11 cellular contexts compared by ENCODE assay signal in genomic region chr7:140899883-140900282, GRCh38. TPM values are rescaled to one million over a fixed set of nuclear protein-coding genes. Genes with fewer than 3 reads are reported as not detected.
DNase-seq lines count a peak whose midpoint lies in the region; ATAC-seq, FAIRE-seq and TF ChIP-seq lines count a peak whose summit lies in the region.
"Had no signal": no experiment of that assay in that cellular context is flagged by ENCODE, and none has a peak within 500 bp of the region (broad histone marks: within the 10 kb centered on the region; RNA-seq: fewer than 3 reads in every experiment).

No MANE protein-coding gene starts in this region.

- peak; percentile 69 for DNase-seq in DMS 273 (lab: John Stamatoyannopoulos, UW; ENCODE audit: unreplicated experiment)
- peak; percentile 21 for DNase-seq in HEK293T (ENCODE audit: extremely low spot score)
- peak; percentile 38 for DNase-seq in WERI-Rb-1
- peak; percentile 5 for DNase-seq in HepG2 (ENCODE audit: low spot score)
- no peak for DNase-seq in foreskin keratinocyte
- DNase-seq in activated CD8-positive, alpha-beta memory T cell treated with anti-CD3 and anti-CD28 coated beads, Interleukin-2, amount 50 U/mL, for 48 hours: no peak
- DNase-seq in NCI-H2107 (lab: John Stamatoyannopoulos, UW): no peak
- DNase-seq in CD4-positive, alpha-beta T cell: no peak
- DNase-seq: gastrocnemius medialis, GM23248 had no signal

- H3K27me3 Mint-ChIP-seq in CD4-positive, alpha-beta T cell: no peaks in the 10 kb centered on the region

- POLR2A ChIA-PET in HEK293T (lab: Yijun Ruan, JAX) (no interaction called here), HepG2 (lab: Yijun Ruan, JAX) (no interaction called here)
- POLR2A ChIA-PET in CD4-positive, alpha-beta T cell (lab: Charles Lee): interaction anchor here (0.9 kb wide), 1 partner anchor 9 kb away, joined by 3 read pairs; no protein-coding TSS in a partner anchor

- H3K9me3 Mint-ChIP-seq in CD4-positive, alpha-beta T cell: peaks cover 7% of the 10 kb centered on the region

- H3K27me3 ChIP-seq in WERI-Rb-1 (ENCODE audit: insufficient read depth, low read depth, severe bottlenecking) (no peaks in the 10 kb centered on the region), HepG2 (ENCODE audit: control insufficient read depth in 1 of 2, insufficient read depth in 2 of 2, low read length in 2 of 2) (no peaks in the 10 kb centered on the region), foreskin keratinocyte (no peaks in the 10 kb centered on the region)
- no peaks in the 10 kb centered on the region for H3K27me3 ChIP-seq in CD4-positive, alpha-beta T cell (ENCODE audit: control insufficient read depth, insufficient read depth, low read length)
- H3K27me3 ChIP-seq: gastrocnemius medialis had no signal

- 89% methylated on average over 1 of the region's 1 CpG for WGBS in HepG2 (ENCODE audit: low lambda C conversion rate)

- no peak overlapping the region for H3K27ac Mint-ChIP-seq in CD4-positive, alpha-beta T cell

- H3K4me1 ChIP-seq in HepG2 (ENCODE audit: insufficient read depth, low read length): peaks cover 22% of the 10 kb centered on the region
- no peaks in the 10 kb centered on the region for H3K4me1 ChIP-seq in foreskin keratinocyte
- H3K4me1 ChIP-seq: gastrocnemius medialis had no signal

- H3K9me3 ChIP-seq in WERI-Rb-1 (ENCODE audit: severe bottlenecking) (no peaks in the 10 kb centered on the region), HepG2 (ENCODE audit: low read length) (no peaks in the 10 kb centered on the region)
- H3K9me3 ChIP-seq in CD4-positive, alpha-beta T cell (ENCODE audit: control insufficient read depth, low read length): no peaks in the 10 kb centered on the region
- H3K9me3 ChIP-seq: gastrocnemius medialis had no signal

- no peak for FAIRE-seq in HepG2 (lab: Jason Lieb, UNC)

- peak; percentile 30; the same call in 1 of the 2 replicates for TF ChIP-seq CTCF in WERI-Rb-1 (IDR thresholded peaks at IDR 0.05; ENCODE audit: low read depth, low read length)
- TF ChIP-seq CTCF in HepG2 (CRISPR knock-in tag; IDR thresholded peaks at IDR 0.05): no peak
- no peak for TF ChIP-seq CTCF in foreskin keratinocyte (conservative IDR thresholded peaks at IDR 0.05)
- no peak for TF ChIP-seq CTCF in CD4-positive, alpha-beta T cell (IDR thresholded peaks at IDR 0.05)

- TF ChIP-seq RAD21 in HepG2 (CRISPR knock-in tag; IDR thresholded peaks at IDR 0.05): no peak

- BruUV-seq in HepG2 (replicated peaks; lab: Mats Ljungman, UMichigan): no TSS peak

- peaks cover 58% of the 10 kb centered on the region for H3K79me2 ChIP-seq in HepG2 (ENCODE audit: insufficient read depth, low read length)

- ATAC-seq in HepG2: peak; percentile 56; the same call in 2 of the 3 replicates
- ATAC-seq in foreskin keratinocyte: no peak
- ATAC-seq in CD4-positive, alpha-beta T cell (ENCODE audit: poor library complexity): no peak
- ATAC-seq: gastrocnemius medialis had no signal

- H3K36me3 ChIP-seq in WERI-Rb-1 (no peaks in the 10 kb centered on the region), HepG2 (replicated peaks in 1 of 2; ENCODE audit: control insufficient read depth in 1 of 2, insufficient read depth in 2 of 2, low read length in 2 of 2) (no peaks in the 10 kb centered on the region; a peak in 1 of 5 replicates)
- H3K36me3 ChIP-seq: gastrocnemius medialis had no signal

- no peak overlapping the region for H3K4me2 ChIP-seq in HepG2 (ENCODE audit: low read depth, low read length)

- in situ Hi-C loops in HepG2 (cut with HindIII; ENCODE audit: extremely low pct_ligation_motif_present, low pct_unique_long_range_greater_than_20kb): no loop called here

- H3K4me3 ChIP-seq in WERI-Rb-1 (ENCODE audit: low read depth, low read length): no peak overlapping the region
- H3K4me3 ChIP-seq in HepG2 (replicated peaks in 1 of 3; ENCODE audit: insufficient read depth in 1 of 3, low read depth in 2 of 3, low read length in 3 of 3): no peak overlapping the region
- H3K4me3 ChIP-seq: coronary artery, gastrocnemius medialis, GM23248 had no signal

- H4K20me1 ChIP-seq in HepG2 (ENCODE audit: insufficient read depth, low read length): peaks cover 3% of the 10 kb centered on the region; the same call in 1 of the 2 replicates

- TF ChIP-seq EP300 in HepG2 (IDR thresholded peaks at IDR 0.05; ENCODE audit: low read depth in 2 of 2, low read length in 2 of 2) (no peak), HepG2 (CRISPR knock-in tag; IDR thresholded peaks at IDR 0.05; ENCODE audit: borderline replicate concordance) (no peak)

- no peak overlapping the region for H3K27ac ChIP-seq in WERI-Rb-1
- no peak overlapping the region for H3K27ac ChIP-seq in HepG2 (ENCODE audit: extremely low read length, insufficient read depth, low read length)
- H3K27ac ChIP-seq in foreskin keratinocyte: no peak overlapping the region
- H3K27ac ChIP-seq in CD4-positive, alpha-beta T cell (ENCODE audit: low read depth, low read length): no peak overlapping the region
- H3K27ac ChIP-seq: coronary artery, gastrocnemius medialis, GM23248 had no signal

- H3K4me1 Mint-ChIP-seq in CD4-positive, alpha-beta T cell (ENCODE audit: low read depth): peaks cover 85% of the 10 kb centered on the region

- no peak for TF ChIP-seq POLR2A in HepG2 (IDR thresholded peaks at IDR 0.05; ENCODE audit: insufficient read depth in 1 of 2, low read depth in 2 of 2, low read length in 2 of 2)

- CTCF ChIA-PET in HEK293T (lab: Yijun Ruan, JAX) (interaction anchor here (0.9 kb wide), 1 partner anchor 88 kb away, joined by 5 read pairs; no protein-coding TSS in a partner anchor), HepG2 (lab: Yijun Ruan, JAX; ENCODE audit: low intra/inter-chr PET ratio, low total read pairs) (no interaction called here)
- CTCF ChIA-PET in CD4-positive, alpha-beta T cell (lab: Charles Lee): no interaction called here

- H3K36me3 Mint-ChIP-seq in CD4-positive, alpha-beta T cell (ENCODE audit: low read depth): peaks cover 4% of the 10 kb centered on the region

- H3K4me3 Mint-ChIP-seq in CD4-positive, alpha-beta T cell: no peak overlapping the region

- H2AFZ ChIP-seq in HepG2 (ENCODE audit: low read length): no peak overlapping the region
- H2AFZ ChIP-seq: GM23248 had no signal

- H3K9ac ChIP-seq in HepG2 (ENCODE audit: insufficient read depth, low read depth, low read length): no peak overlapping the region
- H3K9ac ChIP-seq: GM23248 had no signal

- intact Hi-C loops in HepG2 (cut with micrococcal nuclease; ENCODE audit: unreplicated experiment): no loop called here
- intact Hi-C loops in CD4-positive, alpha-beta T cell (cut with DNase I, micrococcal nuclease): no loop called here

TF ChIP-seq in HEK293T, 16 proteins besides CTCF, POLR2A, EP300 and RAD21 (continues in another document):
- TF ChIP-seq SP1 (IDR thresholded peaks at IDR 0.05) (no peak), TARDBP (IDR thresholded peaks at IDR 0.05) (no peak), PKNOX1 (IDR thresholded peaks at IDR 0.05) (no peak), ELF4 (IDR thresholded peaks at IDR 0.05) (no peak), BHLHE40 (IDR thresholded peaks at IDR 0.05; ENCODE audit: borderline replicate concordance) (no peak)

TF ChIP-seq in HepG2, 621 proteins besides CTCF, POLR2A, EP300 and RAD21:
- TF ChIP-seq NR2F1 (CRISPR knock-in tag; IDR thresholded peaks at IDR 0.05): no peak
TF ChIP-seq in HepG2: peak in this region for 0.

RNA-seq across cellular contexts. Expression of gene BRAF, which starts 24.8 kb away (rescaled TPM):
- 13.4 and 14.0 TPM in 2 replicates for total RNA-seq in HepG2 (2016; rRNA removed; fragmentation: Illumina TruSeq; extraction: Trizol)
- total RNA-seq in HepG2 (2016; cell fraction: cytosol; rRNA removed; fragmentation: Illumina TruSeq; extraction: Trizol; ENCODE audit: low read depth): 22.5 and 25.2 TPM in 2 replicates
- 12.1 and 13.9 TPM in 2 replicates for total RNA-seq in HepG2 (2016; cell fraction: insoluble cytoplasmic fraction; rRNA removed; fragmentation: Illumina TruSeq; extraction: Trizol)
- total RNA-seq in HepG2 (2016; cell fraction: membrane; rRNA removed; fragmentation: Illumina TruSeq; extraction: Trizol): 14.4 and 19.6 TPM in 2 replicates
- 33.7 and 34.1 TPM in 2 replicates for total RNA-seq in HepG2 (2016; cell fraction: nucleus; rRNA removed; fragmentation: Illumina TruSeq; extraction: Trizol)
- 10.1 and 12.5 TPM in 2 replicates for polyA plus RNA-seq in HepG2 (2011; rRNA removed)
- polyA plus RNA-seq in HepG2 (2011; cell fraction: cytosol; rRNA removed): 5.2 and 8.2 TPM in 2 replicates
- polyA plus RNA-seq in HepG2 (2011; cell fraction: nucleus; rRNA removed): 11.9 and 15.4 TPM in 2 replicates
- 7.5 and 9.3 TPM in 2 replicates for polyA plus RNA-seq in HepG2 (2012)
- polyA plus RNA-seq in HepG2 (2016; cell fraction: cytosol; fragmentation: Illumina TruSeq; extraction: Trizol; ENCODE audit: low read depth): 2.9 and 3.9 TPM in 2 replicates
- 7.0 and 8.0 TPM in 2 replicates for polyA plus RNA-seq in HepG2 (2016; cell fraction: insoluble cytoplasmic fraction; fragmentation: Illumina TruSeq; extraction: Trizol; ENCODE audit: low read depth)
- polyA plus RNA-seq in HepG2 (2016; cell fraction: membrane; fragmentation: Illumina TruSeq; extraction: Trizol; ENCODE audit: low read depth): 4.3 and 6.0 TPM in 2 replicates
- polyA plus RNA-seq in HepG2 (2016; cell fraction: nucleus; fragmentation: Illumina TruSeq; extraction: Trizol; ENCODE audit: insufficient read depth, low read depth): 12.8 and 14.4 TPM in 2 replicates
- 23.3 and 34.0 TPM in 2 replicates for polyA minus RNA-seq in HepG2 (2011; rRNA and poly(A)+ RNA removed; ENCODE audit: low replicate concordance)
- 20.0 and 26.5 TPM in 2 replicates for polyA minus RNA-seq in HepG2 (2011; cell fraction: cytosol; rRNA and poly(A)+ RNA removed)
- polyA minus RNA-seq in HepG2 (2011; cell fraction: nucleus; rRNA and poly(A)+ RNA removed): 109 and 113 TPM in 2 replicates
- total RNA-seq in foreskin keratinocyte: 11.3 and 12.1 TPM in 2 replicates
- polyA plus RNA-seq in foreskin keratinocyte: 2.7 and 3.9 TPM in 2 replicates
- 10 to 100 TPM; 49.9 to 57.8 TPM for total RNA-seq in CD4-positive, alpha-beta T cell

Comparison
In these comparisons a context has a peak if more than half of its experiments do, and no peak if none do; other contexts are left out.
1. DNase-seq: peak in DMS 273 (single experiment), HEK293T (single experiment), WERI-Rb-1 (single experiment) and HepG2 (single experiment); none in foreskin keratinocyte (0 of 2), activated CD8-positive, alpha-beta memory T cell treated with anti-CD3 and anti-CD28 coated beads, Interleukin-2, amount 50 U/mL, for 48 hours (single experiment), NCI-H2107 (single experiment) and CD4-positive, alpha-beta T cell (0 of 10).